15 cellular contexts compared by ENCODE assay signal in genomic region chr12:115570271-115570777, GRCh38.
DNase-seq lines count a peak whose midpoint lies in the region; TF ChIP-seq lines count a peak whose summit lies in the region.
"Had no signal": no experiment of that assay in that cellular context is flagged by ENCODE, and none has a peak within 500 bp of the region (broad histone marks: within the 10 kb centered on the region; RNA-seq: fewer than 3 reads in every experiment).

No MANE protein-coding gene starts in this region.

- TF ChIP-seq CTCF in BE2C (IDR thresholded peaks at IDR 0.05; ENCODE audit: low read depth, low read length) (no peak), astrocyte of the spinal cord (IDR thresholded peaks at IDR 0.05; ENCODE audit: low read depth, low read length) (no peak)

- H3K27ac ChIP-seq in mesendoderm (ENCODE audit: low read depth, low read length), result no peak overlapping the region
- H3K27ac ChIP-seq: BLaER1, HL-60, RWPE1, uterus had no signal

- H3K4me3 ChIP-seq in BE2C (ENCODE audit: low read depth, low read length), result peak overlapping the region; percentile 65
- H3K4me3 ChIP-seq in MG63, result peak overlapping the region; percentile 37
- H3K4me3 ChIP-seq in astrocyte of the spinal cord (ENCODE audit: low read depth, low read length), result peak overlapping the region; percentile 39
- no peak overlapping the region for H3K4me3 ChIP-seq in mesendoderm (ENCODE audit: low read length)
- H3K4me3 ChIP-seq: BLaER1, uterus had no signal

- H3K9ac ChIP-seq in mesendoderm (ENCODE audit: low read length), result no peak overlapping the region
- H3K9ac ChIP-seq: BLaER1 had no signal

- no peak overlapping the region for H3K18ac ChIP-seq in mesendoderm (ENCODE audit: low read length)

- in situ Hi-C loops in astrocyte of the spinal cord (cut with HindIII; ENCODE audit: low sequenced_read_pairs), result no loop called here
- in situ Hi-C loops in G401 (cut with HindIII; ENCODE audit: low sequenced_read_pairs), result no loop called here

- H2BK5ac ChIP-seq in mesendoderm (ENCODE audit: low read length), result no peak overlapping the region

- no peak overlapping the region for H3K4ac ChIP-seq in mesendoderm (ENCODE audit: low read depth, low read length)

- no peak overlapping the region for H4K8ac ChIP-seq in mesendoderm (ENCODE audit: low read depth, low read length)

- no peaks in the 10 kb centered on the region for H3K79me2 ChIP-seq in mesendoderm (ENCODE audit: control insufficient read depth, insufficient read depth, low read length)

- H3K27me3 ChIP-seq in BE2C, result no peaks in the 10 kb centered on the region
- H3K27me3 ChIP-seq in MG63, result no peaks in the 10 kb centered on the region
- H3K27me3 ChIP-seq in mesendoderm (ENCODE audit: insufficient read depth, low read length, poor library complexity), result no peaks in the 10 kb centered on the region
- H3K27me3 ChIP-seq: BLaER1, uterus had no signal

- H3K36me3 ChIP-seq in BE2C, result no peaks in the 10 kb centered on the region
- no peaks in the 10 kb centered on the region for H3K36me3 ChIP-seq in MG63
- no peaks in the 10 kb centered on the region for H3K36me3 ChIP-seq in mesendoderm (ENCODE audit: control insufficient read depth, insufficient read depth, low read length)
- H3K36me3 ChIP-seq: BLaER1, uterus had no signal

- WGBS in mesendoderm (ENCODE audit: extremely low coverage, insufficient coverage, low lambda C conversion rate), result no CpG with 5 or more reads among the region's 19 CpGs

- no peak overlapping the region for H3K23ac ChIP-seq in mesendoderm (ENCODE audit: low read length)

- H3K56ac ChIP-seq in mesendoderm (ENCODE audit: low read length), result peak overlapping the region; percentile 28

- H3K9me3 ChIP-seq in BE2C (no peaks in the 10 kb centered on the region; the same call in 1 of the 2 replicates), MG63 (no peaks in the 10 kb centered on the region)
- H3K9me3 ChIP-seq: BLaER1, uterus had no signal

- no peak overlapping the region for H4K5ac ChIP-seq in mesendoderm (ENCODE audit: low read length)

- H2BK120ac ChIP-seq in mesendoderm (ENCODE audit: low read depth, low read length), result no peak overlapping the region

- peaks cover 12% of the 10 kb centered on the region for H3K4me1 ChIP-seq in BE2C
- no peaks in the 10 kb centered on the region for H3K4me1 ChIP-seq in mesendoderm (ENCODE audit: control insufficient read depth, low read depth, low read length)
- H3K4me1 ChIP-seq: BLaER1, uterus had no signal

- DNase-seq in BE2C, result peak; percentile 87
- DNase-seq in MG63, result peak; percentile 72
- peak; percentile 52 for DNase-seq in astrocyte of the spinal cord (ENCODE audit: low read depth, low spot score)
- DNase-seq in mesendoderm, result no peak
- no peak for DNase-seq in effector CD8-positive, alpha-beta T cell (lab: John Stamatoyannopoulos, UW)
- DNase-seq in G401 (ENCODE audit: low spot score), result no peak
- no peak for DNase-seq in activated gamma-delta T cell treated with Interleukin-2 at 50 U/mL for 16 hours
- no peak for DNase-seq in NCI-H774 (lab: John Stamatoyannopoulos, UW)
- DNase-seq: immature natural killer cell, MM.1S, NCI-H226, uterus had no signal

- H2AK5ac ChIP-seq in mesendoderm (ENCODE audit: low read length), result no peak overlapping the region

- H2BK15ac ChIP-seq in mesendoderm (replicated peaks; ENCODE audit: low read depth), result no peak overlapping the region

- no peaks in the 10 kb centered on the region for H3K79me1 ChIP-seq in mesendoderm (ENCODE audit: low read length)

- H3K4me2 ChIP-seq in mesendoderm (ENCODE audit: low read length), result no peak overlapping the region
- H3K4me2 ChIP-seq: BLaER1 had no signal

Comparison
In these comparisons a context has a peak if more than half of its experiments do, and no peak if none do; other contexts are left out.
1. DNase-seq: peak in BE2C (single experiment), MG63 (single experiment) and astrocyte of the spinal cord (single experiment); none in mesendoderm (single experiment), effector CD8-positive, alpha-beta T cell (single experiment), G401 (single experiment), activated gamma-delta T cell treated with Interleukin-2 at 50 U/mL for 16 hours (single experiment) and NCI-H774 (single experiment).